Comparison of ENCODE assay signal across 8 cellular contexts in genomic region chr16:79298476-79299153, GRCh38.
"Had no signal": no experiment of that assay in that cellular context is flagged by ENCODE, and none has a peak within 500 bp of the region (broad histone marks: within the 10 kb centered on the region; RNA-seq: fewer than 3 reads in every experiment).

No MANE protein-coding gene starts in this region.

- H3K27ac ChIP-seq: cardiac muscle cell, ovary had no signal

- H3K9me3 ChIP-seq: ovary had no signal

- DNase-seq: activated CD4-positive, alpha-beta T cell treated with anti-CD3 and anti-CD28 coated beads for 1 hour; activated naive CD4-positive, alpha-beta T cell treated with anti-CD3 and anti-CD28 coated beads for 36 hours; foreskin melanocyte; left colon; ovary had no signal

- H3K36me3 Mint-ChIP-seq: natural killer cell treated with Interleukin-12 subunit alpha and Interleukin-12 subunit beta and Interleukin-15 and Interleukin-18, amount 100 ng/mL, for 72 hours had no signal

- H3K9me3 Mint-ChIP-seq: activated naive CD4-positive, alpha-beta T cell treated with anti-CD3 and anti-CD28 coated beads for 36 hours; natural killer cell treated with Interleukin-12 subunit alpha and Interleukin-12 subunit beta and Interleukin-15 and Interleukin-18, amount 100 ng/mL, for 72 hours had no signal

- H3K27me3 Mint-ChIP-seq: activated T-helper 17 cell treated with anti-CD3 and anti-CD28 coated beads, Interleukin-2, amount 50 U/mL, for 72 hours had no signal

- H3K27ac Mint-ChIP-seq: activated naive CD4-positive, alpha-beta T cell treated with anti-CD3 and anti-CD28 coated beads for 36 hours; activated T-helper 17 cell treated with anti-CD3 and anti-CD28 coated beads, Interleukin-2, amount 50 U/mL, for 72 hours; natural killer cell treated with Interleukin-12 subunit alpha and Interleukin-12 subunit beta and Interleukin-15 and Interleukin-18, amount 100 ng/mL, for 72 hours had no signal

- H3K27me3 ChIP-seq: cardiac muscle cell, ovary had no signal

- ATAC-seq: activated T-helper 17 cell treated with anti-CD3 and anti-CD28 coated beads, Interleukin-2, amount 50 U/mL, for 72 hours; left colon; natural killer cell treated with Interleukin-12 subunit alpha and Interleukin-12 subunit beta and Interleukin-15 and Interleukin-18, amount 100 ng/mL, for 72 hours had no signal

- H3K4me3 ChIP-seq: cardiac muscle cell, ovary had no signal

- H3K4me3 Mint-ChIP-seq: activated naive CD4-positive, alpha-beta T cell treated with anti-CD3 and anti-CD28 coated beads for 36 hours; activated T-helper 17 cell treated with anti-CD3 and anti-CD28 coated beads, Interleukin-2, amount 50 U/mL, for 72 hours; natural killer cell treated with Interleukin-12 subunit alpha and Interleukin-12 subunit beta and Interleukin-15 and Interleukin-18, amount 100 ng/mL, for 72 hours had no signal

- H3K36me3 ChIP-seq: cardiac muscle cell, ovary had no signal
